ENCODE assay signal across 2 cellular contexts in genomic region chr12:74071182-74071581, GRCh38.
"Had no signal": no experiment of that assay in that cellular context is flagged by ENCODE, and none has a peak within 500 bp of the region (broad histone marks: within the 10 kb centered on the region; RNA-seq: fewer than 3 reads in every experiment).

No MANE protein-coding gene starts in this region.

- DNase-seq: GDM1, GF-D8 had no signal
